Comparison of ENCODE assay signal across 1 cellular context in the genomic region with DNA sequence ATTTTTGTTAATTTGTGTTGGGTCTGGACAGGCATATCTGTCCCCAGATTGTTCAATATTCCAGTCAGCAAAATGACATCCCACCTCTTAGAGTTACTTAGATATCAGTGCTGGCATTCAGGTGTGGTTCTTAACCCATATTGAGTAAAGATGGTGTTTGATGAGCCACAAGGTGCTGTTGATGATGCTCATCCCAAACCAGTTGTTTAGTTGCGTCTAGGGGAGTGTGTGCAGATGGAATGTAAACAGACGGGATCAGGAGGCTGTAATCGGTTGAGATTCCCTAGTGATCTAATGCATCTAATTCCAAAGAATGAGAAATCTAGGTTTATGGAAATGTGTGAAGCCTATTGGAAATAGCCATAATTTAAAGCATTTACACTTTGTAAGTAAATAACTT.
TF ChIP-seq lines count a peak whose summit lies in the region.

No MANE protein-coding gene starts in this region.

TF ChIP-seq in HepG2, 621 proteins besides CTCF, POLR2A, EP300 and RAD21:
- TF ChIP-seq, protein P1, sequence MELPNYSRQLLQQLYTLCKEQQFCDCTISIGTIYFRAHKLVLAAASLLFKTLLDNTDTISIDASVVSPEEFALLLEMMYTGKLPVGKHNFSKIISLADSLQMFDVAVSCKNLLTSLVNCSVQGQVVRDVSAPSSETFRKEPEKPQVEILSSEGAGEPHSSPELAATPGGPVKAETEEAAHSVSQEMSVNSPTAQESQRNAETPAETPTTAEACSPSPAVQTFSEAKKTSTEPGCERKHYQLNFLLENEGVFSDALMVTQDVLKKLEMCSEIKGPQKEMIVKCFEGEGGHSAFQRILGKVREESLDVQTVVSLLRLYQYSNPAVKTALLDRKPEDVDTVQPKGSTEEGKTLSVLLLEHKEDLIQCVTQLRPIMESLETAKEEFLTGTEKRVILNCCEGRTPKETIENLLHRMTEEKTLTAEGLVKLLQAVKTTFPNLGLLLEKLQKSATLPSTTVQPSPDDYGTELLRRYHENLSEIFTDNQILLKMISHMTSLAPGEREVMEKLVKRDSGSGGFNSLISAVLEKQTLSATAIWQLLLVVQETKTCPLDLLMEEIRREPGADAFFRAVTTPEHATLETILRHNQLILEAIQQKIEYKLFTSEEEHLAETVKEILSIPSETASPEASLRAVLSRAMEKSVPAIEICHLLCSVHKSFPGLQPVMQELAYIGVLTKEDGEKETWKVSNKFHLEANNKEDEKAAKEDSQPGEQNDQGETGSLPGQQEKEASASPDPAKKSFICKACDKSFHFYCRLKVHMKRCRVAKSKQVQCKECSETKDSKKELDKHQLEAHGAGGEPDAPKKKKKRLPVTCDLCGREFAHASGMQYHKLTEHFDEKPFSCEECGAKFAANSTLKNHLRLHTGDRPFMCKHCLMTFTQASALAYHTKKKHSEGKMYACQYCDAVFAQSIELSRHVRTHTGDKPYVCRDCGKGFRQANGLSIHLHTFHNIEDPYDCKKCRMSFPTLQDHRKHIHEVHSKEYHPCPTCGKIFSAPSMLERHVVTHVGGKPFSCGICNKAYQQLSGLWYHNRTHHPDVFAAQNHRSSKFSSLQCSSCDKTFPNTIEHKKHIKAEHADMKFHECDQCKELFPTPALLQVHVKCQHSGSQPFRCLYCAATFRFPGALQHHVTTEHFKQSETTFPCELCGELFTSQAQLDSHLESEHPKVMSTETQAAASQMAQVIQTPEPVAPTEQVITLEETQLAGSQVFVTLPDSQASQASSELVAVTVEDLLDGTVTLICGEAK (IDR thresholded peaks at IDR 0.05), result no peak
- TF ChIP-seq, protein P1 (CRISPR knock-in tag; IDR thresholded peaks at IDR 0.05), result no peak
- peak; percentile 54 for TF ChIP-seq TEAD3 (CRISPR knock-in tag; optimal IDR thresholded peaks at IDR 0.05; ENCODE audit: borderline replicate concordance)
- 0 out of 4 replicates have a peak, but pooled peaks of 1 of the 2 experiments have one; percentile 5 for TF ChIP-seq MAFK (conservative IDR thresholded peaks at IDR 0.05 in 1 of 2, IDR thresholded peaks at IDR 0.05 in 1 of 2; ENCODE audit: low read length in 2 of 2)
- TF ChIP-seq, protein P2, sequence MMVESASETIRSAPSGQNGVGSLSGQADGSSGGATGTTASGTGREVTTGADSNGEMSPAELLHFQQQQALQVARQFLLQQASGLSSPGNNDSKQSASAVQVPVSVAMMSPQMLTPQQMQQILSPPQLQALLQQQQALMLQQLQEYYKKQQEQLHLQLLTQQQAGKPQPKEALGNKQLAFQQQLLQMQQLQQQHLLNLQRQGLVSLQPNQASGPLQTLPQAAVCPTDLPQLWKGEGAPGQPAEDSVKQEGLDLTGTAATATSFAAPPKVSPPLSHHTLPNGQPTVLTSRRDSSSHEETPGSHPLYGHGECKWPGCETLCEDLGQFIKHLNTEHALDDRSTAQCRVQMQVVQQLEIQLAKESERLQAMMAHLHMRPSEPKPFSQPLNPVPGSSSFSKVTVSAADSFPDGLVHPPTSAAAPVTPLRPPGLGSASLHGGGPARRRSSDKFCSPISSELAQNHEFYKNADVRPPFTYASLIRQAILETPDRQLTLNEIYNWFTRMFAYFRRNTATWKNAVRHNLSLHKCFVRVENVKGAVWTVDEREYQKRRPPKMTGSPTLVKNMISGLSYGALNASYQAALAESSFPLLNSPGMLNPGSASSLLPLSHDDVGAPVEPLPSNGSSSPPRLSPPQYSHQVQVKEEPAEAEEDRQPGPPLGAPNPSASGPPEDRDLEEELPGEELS (CRISPR knock-in tag; IDR thresholded peaks at IDR 0.05), result peak; percentile 44; the same call in 1 of the 2 replicates
- 0 out of 2 replicates have a peak, but pooled peaks have one; percentile 33 for TF ChIP-seq SIN3A (IDR thresholded peaks at IDR 0.05; ENCODE audit: borderline replicate concordance, low read depth, low read length)
- TF ChIP-seq ZNF615 (CRISPR knock-in tag; IDR thresholded peaks at IDR 0.05; ENCODE audit: borderline replicate concordance), result no peak
- TF ChIP-seq FOXP1 (IDR thresholded peaks at IDR 0.05), result no peak
- TF ChIP-seq FOXP1 (CRISPR knock-in tag; IDR thresholded peaks at IDR 0.05), result peak; percentile 17; the same call in 1 of the 2 replicates
